1 cellular context compared by ENCODE assay signal in the genomic region with DNA sequence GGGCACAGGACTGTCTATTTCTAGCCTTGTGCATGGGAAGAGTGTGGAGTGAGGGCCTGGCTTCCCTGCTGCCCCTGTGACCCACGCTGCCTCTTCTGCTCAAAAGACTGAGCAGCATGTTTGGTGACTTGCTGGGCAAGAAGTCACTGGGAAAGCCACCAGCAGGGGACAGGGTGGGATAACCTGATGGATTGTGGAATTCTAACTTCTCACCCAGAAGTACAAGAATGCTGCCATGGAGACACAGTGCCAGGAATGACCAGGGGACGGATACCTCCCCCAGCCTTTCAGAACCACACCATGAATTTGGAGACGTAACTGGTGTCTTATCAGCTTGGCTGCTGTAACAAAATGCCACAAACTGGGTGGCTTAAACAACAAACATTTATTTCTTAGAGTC.
TF ChIP-seq lines count a peak whose summit lies in the region.

No MANE protein-coding gene starts in this region.

TF ChIP-seq in HEK293, 187 proteins besides CTCF, POLR2A, EP300 and RAD21 (continued from another document):
- no peak for TF ChIP-seq ZNF670 (tag by site-specific recombination; IDR thresholded peaks at IDR 0.05; ENCODE audit: low read depth)
